ENCODE assay signal across 25 cellular contexts in the genomic region with DNA sequence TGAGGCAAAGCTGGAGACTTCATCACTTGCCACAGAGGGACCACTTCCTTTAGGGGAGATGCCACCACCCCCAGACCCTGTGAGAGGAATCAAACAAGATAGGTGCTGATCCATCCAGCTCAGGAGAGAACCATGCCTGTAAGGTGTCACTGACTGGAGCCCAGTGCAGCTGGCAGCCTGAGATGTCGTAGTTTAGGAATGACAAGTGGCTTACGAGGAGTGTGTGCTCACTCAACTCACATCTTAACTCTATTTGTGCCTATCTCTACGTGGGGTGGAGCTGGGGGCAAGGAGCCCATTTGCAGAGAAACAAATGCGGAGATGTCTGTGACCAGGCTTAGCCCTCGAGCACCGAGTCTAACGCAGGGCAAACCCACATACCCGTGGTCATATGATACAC.
"Had no signal": no experiment of that assay in that cellular context is flagged by ENCODE, and none has a peak within 500 bp of the region (broad histone marks: within the 10 kb centered on the region; RNA-seq: fewer than 3 reads in every experiment).

No MANE protein-coding gene starts in this region.

- H3K9me3 ChIP-seq: colonic mucosa, esophagus muscularis mucosa, gastroesophageal sphincter, pancreas, right lobe of liver, thoracic aorta, transverse colon had no signal

- H3K4me2 ChIP-seq: hepatocyte had no signal

- H3K9me3 Mint-ChIP-seq: naive thymus-derived CD4-positive, alpha-beta T cell; nephron progenitor cell; stimulated activated naive B cell treated with anti-CD40 and anti-IgM and Interleukin-4, amounts not matched to agents 10 μg/mL and 1 μg/mL and 100 μg/mL, for 72 hours; stimulated activated naive CD8-positive, alpha-beta T cell treated with anti-CD3 and anti-CD28 coated beads, Interleukin-15, Interleukin-2, amounts not matched to agents 100 ng/mL and 50 ng/mL, for 24 hours had no signal

- H3K4me1 ChIP-seq: colonic mucosa, esophagus muscularis mucosa, gastroesophageal sphincter, heart left ventricle, pancreas, right lobe of liver, transverse colon had no signal

- H3K27me3 ChIP-seq: colonic mucosa, esophagus muscularis mucosa, foreskin keratinocyte, gastroesophageal sphincter, heart left ventricle, hepatocyte, pancreas, right lobe of liver, transverse colon had no signal

- H3K27me3 Mint-ChIP-seq: dendritic cell treated with granulocyte-macrophage colony-stimulating factor and Interleukin-4, amounts not matched to agents 40 ng/mL and 50 ng/mL, for 4 days; naive thymus-derived CD4-positive, alpha-beta T cell; stimulated activated naive B cell treated with anti-CD40 and anti-IgM and Interleukin-4, amounts not matched to agents 10 μg/mL and 1 μg/mL and 100 μg/mL, for 72 hours; stimulated activated naive CD8-positive, alpha-beta T cell treated with anti-CD3 and anti-CD28 coated beads, Interleukin-15, Interleukin-2, amounts not matched to agents 100 ng/mL and 50 ng/mL, for 24 hours had no signal

- H3K4me3 Mint-ChIP-seq: dendritic cell treated with granulocyte-macrophage colony-stimulating factor and Interleukin-4, amounts not matched to agents 40 ng/mL and 50 ng/mL, for 4 days; naive thymus-derived CD4-positive, alpha-beta T cell; nephron progenitor cell; stimulated activated naive B cell treated with anti-CD40 and anti-IgM and Interleukin-4, amounts not matched to agents 10 μg/mL and 1 μg/mL and 100 μg/mL, for 72 hours; stimulated activated naive CD8-positive, alpha-beta T cell treated with anti-CD3 and anti-CD28 coated beads, Interleukin-15, Interleukin-2, amounts not matched to agents 100 ng/mL and 50 ng/mL, for 24 hours had no signal

- H3K4me3 ChIP-seq: colonic mucosa, esophagus muscularis mucosa, gastroesophageal sphincter, heart left ventricle, hepatocyte, pancreas, right lobe of liver, thoracic aorta, transverse colon had no signal

- H3K4me1 Mint-ChIP-seq: nephron progenitor cell; stimulated activated naive B cell treated with anti-CD40 and anti-IgM and Interleukin-4, amounts not matched to agents 10 μg/mL and 1 μg/mL and 100 μg/mL, for 72 hours had no signal

- H3K27ac Mint-ChIP-seq: dendritic cell treated with granulocyte-macrophage colony-stimulating factor and Interleukin-4, amounts not matched to agents 40 ng/mL and 50 ng/mL, for 4 days; nephron progenitor cell; stimulated activated naive B cell treated with anti-CD40 and anti-IgM and Interleukin-4, amounts not matched to agents 10 μg/mL and 1 μg/mL and 100 μg/mL, for 72 hours; stimulated activated naive CD8-positive, alpha-beta T cell treated with anti-CD3 and anti-CD28 coated beads, Interleukin-15, Interleukin-2, amounts not matched to agents 100 ng/mL and 50 ng/mL, for 24 hours had no signal

- H3K27ac ChIP-seq: colonic mucosa, esophagus muscularis mucosa, foreskin keratinocyte, gastroesophageal sphincter, heart left ventricle, hepatocyte, pancreas, right lobe of liver, thoracic aorta, transverse colon had no signal

- ATAC-seq: foreskin keratinocyte; gastroesophageal sphincter; heart left ventricle; left lobe of liver; naive thymus-derived CD4-positive, alpha-beta T cell; pancreas; right lobe of liver; stimulated activated naive B cell treated with anti-CD40 and anti-IgM and Interleukin-4, amounts not matched to agents 10 μg/mL and 1 μg/mL and 100 μg/mL, for 72 hours had no signal

- DNase-seq: colonic mucosa; effector CD8-positive, alpha-beta T cell; foreskin keratinocyte; heart left ventricle; kidney; mesenchymal stem cell; midbrain; naive thymus-derived CD4-positive, alpha-beta T cell; nephron progenitor cell; occipital lobe; pancreas; retina; right lobe of liver; small intestine; stimulated activated CD4-positive, alpha-beta T cell treated with anti-CD3 and anti-CD28 coated beads, Interleukin-15, amount 100 ng/mL, for 24 hours; stimulated activated CD4-positive, alpha-beta T cell treated with anti-CD3 and anti-CD28 coated beads, Interleukin-2, amount 100 ng/mL, for 48 hours; stimulated activated naive B cell treated with anti-CD40 and anti-IgM and Interleukin-4, amounts not matched to agents 10 μg/mL and 1 μg/mL and 100 μg/mL, for 72 hours; transverse colon had no signal

- H2AFZ ChIP-seq: hepatocyte had no signal
